10 cellular contexts compared by ENCODE assay signal in genomic region chr2:171325886-171326585, GRCh38.
DNase-seq lines count a peak whose midpoint lies in the region; ATAC-seq lines count a peak whose summit lies in the region.
"Had no signal": no experiment of that assay in that cellular context is flagged by ENCODE, and none has a peak within 500 bp of the region (broad histone marks: within the 10 kb centered on the region; RNA-seq: fewer than 3 reads in every experiment).

No MANE protein-coding gene starts in this region.

- no peaks in the 10 kb centered on the region for H3K27me3 Mint-ChIP-seq in activated naive CD4-positive, alpha-beta T cell treated with anti-CD3 and anti-CD28 coated beads, Interleukin-2, amount 50 U/mL, for 24 hours
- no peaks in the 10 kb centered on the region for H3K27me3 Mint-ChIP-seq in activated naive CD8-positive, alpha-beta T cell

- peak overlapping the region; percentile 93 for H3K27ac Mint-ChIP-seq in activated naive CD4-positive, alpha-beta T cell treated with anti-CD3 and anti-CD28 coated beads, Interleukin-2, amount 50 U/mL, for 24 hours
- H3K27ac Mint-ChIP-seq in activated naive CD8-positive, alpha-beta T cell: peak overlapping the region; percentile 61

- ATAC-seq in HG03354 (IDR thresholded peaks at IDR 0.05; ENCODE audit: poor library complexity, severe bottlenecking, unreplicated experiment): peak; percentile 47

- no peak for DNase-seq in activated naive CD4-positive, alpha-beta T cell treated with Interleukin-2 at 50 U/mL for 16 hours
- DNase-seq in DMS114 treated with DMSO at 0.1 percent for 48 hours (lab: John Stamatoyannopoulos, UW; ENCODE audit: unreplicated experiment) (no peak), NCI-H1436 treated with DMSO at 0.1 percent for 48 hours (lab: John Stamatoyannopoulos, UW) (no peak), foreskin melanocyte (no peak), GM19238 (ENCODE audit: insufficient read length, low spot score) (no peak)
- DNase-seq: amniotic stem cell, NCI-H748 treated with DMSO at 0.1 percent for 48 hours had no signal

- H3K36me3 Mint-ChIP-seq in activated naive CD4-positive, alpha-beta T cell treated with anti-CD3 and anti-CD28 coated beads, Interleukin-2, amount 50 U/mL, for 24 hours: peaks cover 10% of the 10 kb centered on the region
- H3K36me3 Mint-ChIP-seq in activated naive CD8-positive, alpha-beta T cell: peaks cover 24% of the 10 kb centered on the region

- H3K4me1 Mint-ChIP-seq in activated naive CD4-positive, alpha-beta T cell treated with anti-CD3 and anti-CD28 coated beads, Interleukin-2, amount 50 U/mL, for 24 hours: peaks cover 44% of the 10 kb centered on the region
- peaks cover 27% of the 10 kb centered on the region for H3K4me1 Mint-ChIP-seq in activated naive CD8-positive, alpha-beta T cell (ENCODE audit: low read depth)

- peak overlapping the region; percentile 39 for H3K4me3 Mint-ChIP-seq in activated naive CD4-positive, alpha-beta T cell treated with anti-CD3 and anti-CD28 coated beads, Interleukin-2, amount 50 U/mL, for 24 hours
- peak overlapping the region; percentile 30 for H3K4me3 Mint-ChIP-seq in activated naive CD8-positive, alpha-beta T cell

- H3K9me3 Mint-ChIP-seq in activated naive CD4-positive, alpha-beta T cell treated with anti-CD3 and anti-CD28 coated beads, Interleukin-2, amount 50 U/mL, for 24 hours: no peaks in the 10 kb centered on the region
- H3K9me3 Mint-ChIP-seq in activated naive CD8-positive, alpha-beta T cell (ENCODE audit: low read depth): no peaks in the 10 kb centered on the region
